ENCODE assay signal across 17 cellular contexts in the genomic region with DNA sequence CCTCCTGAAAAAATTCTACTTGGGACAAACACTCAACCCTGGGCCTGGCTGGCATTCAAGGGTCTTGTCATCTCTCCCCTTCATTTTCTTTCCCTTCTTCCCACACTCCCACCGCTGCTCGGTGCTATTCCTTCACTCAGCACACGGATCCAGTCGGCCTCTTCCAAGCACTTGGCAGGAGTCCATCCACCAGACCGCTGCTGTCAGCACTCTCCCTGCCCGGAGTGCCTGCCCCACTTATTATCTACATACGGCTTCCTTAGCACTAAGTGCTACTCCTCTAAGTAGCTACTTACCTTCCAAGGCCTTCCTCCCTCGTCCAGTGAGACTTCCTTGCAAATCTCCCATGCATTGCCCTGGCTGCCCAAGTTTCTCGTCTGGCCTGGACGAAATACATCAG. TPM values are rescaled to one million over a fixed set of nuclear protein-coding genes. Genes with fewer than 3 reads are reported as not detected.
A peak's percentile ranks its signal among the peaks of the same experiment; 100 is the strongest.
DNase-seq lines count a peak whose midpoint lies in the region; ATAC-seq, FAIRE-seq and TF ChIP-seq lines count a peak whose summit lies in the region.
"Had no signal": no experiment of that assay in that cellular context is flagged by ENCODE, and none has a peak within 500 bp of the region (broad histone marks: within the 10 kb centered on the region; RNA-seq: fewer than 3 reads in every experiment).

No MANE protein-coding gene starts in this region.

- H3K9me3 Mint-ChIP-seq in brain: peaks cover 0 to 5% (median 0%) of the 10 kb centered on the region in 5 experiments
- H3K9me3 Mint-ChIP-seq in stimulated activated effector memory CD8-positive, alpha-beta T cell treated with anti-CD3 and anti-CD28 coated beads, Interleukin-12 subunit alpha, Interleukin-12 subunit beta, amount 100 ng/mL, for 72 hours: no peaks in the 10 kb centered on the region
- H3K9me3 Mint-ChIP-seq: activated naive CD4-positive, alpha-beta T cell treated with anti-CD3 and anti-CD28 coated beads, Interleukin-2, amount 10 ng/mL, durations not matched to agents 7 days and 5 days; neural crest cell; T-helper 2 cell treated with Interferon-gamma antibody and Interleukin-4, amounts not matched to agents 5 μg/mL and 100 μg/mL, for 36 hours had no signal

- no peak for TF ChIP-seq CTCF in brain (conservative IDR thresholded peaks at IDR 0.05)

- peaks cover 5% of the 10 kb centered on the region for H3K27me3 Mint-ChIP-seq in brain

- no peak overlapping the region for H3K4me3 Mint-ChIP-seq in brain
- H3K4me3 Mint-ChIP-seq in stimulated activated effector memory CD8-positive, alpha-beta T cell treated with anti-CD3 and anti-CD28 coated beads, Interleukin-12 subunit alpha, Interleukin-12 subunit beta, amount 100 ng/mL, for 72 hours: no peak overlapping the region
- H3K4me3 Mint-ChIP-seq: activated naive CD4-positive, alpha-beta T cell treated with anti-CD3 and anti-CD28 coated beads, Interleukin-2, amount 10 ng/mL, durations not matched to agents 7 days and 5 days; neural crest cell; T-helper 2 cell treated with Interferon-gamma antibody and Interleukin-4, amounts not matched to agents 5 μg/mL and 100 μg/mL, for 36 hours had no signal

- ATAC-seq in Right ventricle myocardium inferior (peak; percentile 65), HG02588 (IDR thresholded peaks at IDR 0.05; ENCODE audit: unreplicated experiment) (no peak)
- no peak for ATAC-seq in stimulated activated effector memory CD8-positive, alpha-beta T cell treated with anti-CD3 and anti-CD28 coated beads, Interleukin-12 subunit alpha, Interleukin-12 subunit beta, amount 100 ng/mL, for 72 hours
- ATAC-seq: HCT116 had no signal

- peak overlapping the region; percentile 0 to 84 (median 77) for H3K27ac Mint-ChIP-seq in brain
- no peak overlapping the region for H3K27ac Mint-ChIP-seq in stimulated activated effector memory CD8-positive, alpha-beta T cell treated with anti-CD3 and anti-CD28 coated beads, Interleukin-12 subunit alpha, Interleukin-12 subunit beta, amount 100 ng/mL, for 72 hours
- H3K27ac Mint-ChIP-seq: activated naive CD4-positive, alpha-beta T cell treated with anti-CD3 and anti-CD28 coated beads, Interleukin-2, amount 10 ng/mL, durations not matched to agents 7 days and 5 days; T-helper 2 cell treated with Interferon-gamma antibody and Interleukin-4, amounts not matched to agents 5 μg/mL and 100 μg/mL, for 36 hours had no signal

- no peak for FAIRE-seq in urothelium cell line (lab: Jason Lieb, UNC)
- FAIRE-seq: frontal cortex, GM18507 had no signal

- DNase-seq in Right ventricle myocardium inferior (ENCODE audit: missing footprints) (no peak), cardiac septum (ENCODE audit: low spot score) (no peak), kidney tubule cell (ENCODE audit: low spot score) (peak; percentile 30), urothelium cell line (ENCODE audit: low spot score) (peak; percentile 59), AG08396 (ENCODE audit: low spot score) (no peak)
- no peak for DNase-seq in stimulated activated effector memory CD8-positive, alpha-beta T cell treated with anti-CD3 and anti-CD28 coated beads, Interleukin-12 subunit alpha, Interleukin-12 subunit beta, amount 100 ng/mL, for 72 hours (ENCODE audit: low spot score in 2 of 2)
- DNase-seq: activated naive CD4-positive, alpha-beta T cell treated with anti-CD3 and anti-CD28 coated beads, Interleukin-2, amount 10 ng/mL, durations not matched to agents 7 days and 5 days; cortex of kidney; PC-9; stimulated activated CD4-positive, alpha-beta T cell treated with anti-CD3 and anti-CD28 coated beads, Interleukin-15, amount 100 ng/mL, for 24 hours had no signal

- intact Hi-C loops in Right ventricle myocardium inferior (cut with DNase I) (no loop called here), cardiac septum (cut with DNase I) (no loop called here)

- H3K4me1 Mint-ChIP-seq in brain: peaks cover 48% of the 10 kb centered on the region
- H3K4me1 Mint-ChIP-seq in stimulated activated effector memory CD8-positive, alpha-beta T cell treated with anti-CD3 and anti-CD28 coated beads, Interleukin-12 subunit alpha, Interleukin-12 subunit beta, amount 100 ng/mL, for 72 hours: no peaks in the 10 kb centered on the region
- H3K4me1 Mint-ChIP-seq: activated naive CD4-positive, alpha-beta T cell treated with anti-CD3 and anti-CD28 coated beads, Interleukin-2, amount 10 ng/mL, durations not matched to agents 7 days and 5 days had no signal

- H3K36me3 Mint-ChIP-seq in brain: no peaks in the 10 kb centered on the region
- no peaks in the 10 kb centered on the region for H3K36me3 Mint-ChIP-seq in stimulated activated effector memory CD8-positive, alpha-beta T cell treated with anti-CD3 and anti-CD28 coated beads, Interleukin-12 subunit alpha, Interleukin-12 subunit beta, amount 100 ng/mL, for 72 hours
- H3K36me3 Mint-ChIP-seq: activated naive CD4-positive, alpha-beta T cell treated with anti-CD3 and anti-CD28 coated beads, Interleukin-2, amount 10 ng/mL, durations not matched to agents 7 days and 5 days had no signal

RNA-seq across cellular contexts. Expression of a gene that starts 29.8 kb away (rescaled TPM):
- total RNA-seq in Right ventricle myocardium inferior: 638 TPM
- total RNA-seq in cardiac septum: 362 TPM
- 668 TPM for polyA plus RNA-seq in brain (ENCODE audit: insufficient read depth, low read depth, low replicate concordance)

Comparison
In these comparisons a context has a peak if more than half of its experiments do, and no peak if none do; other contexts are left out.
1. DNase-seq: peak in kidney tubule cell (single experiment) and urothelium cell line (single experiment); none in Right ventricle myocardium inferior (single experiment), cardiac septum (single experiment), stimulated activated effector memory CD8-positive, alpha-beta T cell treated with anti-CD3 and anti-CD28 coated beads, Interleukin-12 subunit alpha, Interleukin-12 subunit beta, amount 100 ng/mL, for 72 hours (0 of 2) and AG08396 (single experiment).